Comparison of ENCODE assay signal across 12 cellular contexts in the genomic region with DNA sequence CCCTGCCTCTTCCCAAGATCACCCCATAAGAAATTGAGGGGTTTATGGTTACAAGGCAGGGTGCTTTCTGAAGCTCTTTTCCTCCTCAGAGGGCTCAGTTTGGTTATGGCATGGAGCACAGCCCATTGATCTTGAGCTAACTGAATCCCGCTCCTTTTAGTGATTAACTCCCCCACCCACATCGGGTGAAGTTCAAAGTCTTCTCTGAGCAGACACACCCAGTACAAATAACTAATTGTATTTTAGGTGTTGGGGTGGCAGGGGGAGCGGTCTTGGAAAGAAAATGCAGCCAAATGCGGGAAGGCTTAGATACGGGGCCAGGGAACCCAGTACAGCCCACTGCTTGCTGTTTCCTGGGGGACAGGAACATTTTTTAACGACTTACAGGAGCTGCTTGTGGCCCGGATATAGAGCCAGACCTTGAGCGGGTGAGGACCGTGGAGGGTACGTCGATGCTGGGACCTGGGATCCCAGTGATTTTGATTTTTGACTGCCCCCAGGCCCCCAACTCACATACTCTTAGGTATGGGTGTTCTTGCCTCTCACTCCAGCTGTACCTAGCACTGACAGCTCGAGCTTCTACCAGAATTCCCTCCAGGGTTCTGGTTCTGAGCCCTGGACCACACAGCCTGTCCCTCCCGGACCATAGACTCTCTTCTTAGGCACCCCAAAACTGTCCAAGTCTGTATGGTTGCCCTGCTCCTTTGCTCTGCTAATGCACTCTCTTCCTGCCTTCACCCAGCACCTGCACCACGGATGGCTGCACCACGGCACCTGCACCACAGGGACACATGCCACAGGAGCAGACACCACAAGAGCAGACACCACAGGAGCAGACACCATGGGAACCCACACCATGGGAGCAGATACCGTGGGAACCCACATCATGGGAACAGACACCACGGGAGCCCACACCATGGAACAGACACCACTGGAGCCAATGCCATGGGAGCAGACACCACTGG.
"Had no signal": no experiment of that assay in that cellular context is flagged by ENCODE, and none has a peak within 500 bp of the region (broad histone marks: within the 10 kb centered on the region; RNA-seq: fewer than 3 reads in every experiment).

No MANE protein-coding gene starts in this region.

- H3K4me1 ChIP-seq: gastroesophageal sphincter had no signal

- DNase-seq: activated B cell treated with CpG ODN at 0.5 μM for 24 hours; activated CD4-positive, alpha-beta T cell treated with anti-CD3 and anti-CD28 coated beads, Interleukin-2, amount 10 ng/mL, durations not matched to agents 24 days and 14 days; activated naive CD4-positive, alpha-beta T cell treated with anti-CD3 and anti-CD28 coated beads, Interleukin-2, amount 10 ng/mL, durations not matched to agents 7 days and 5 days; stimulated activated CD4-positive, alpha-beta T cell treated with anti-CD3 and anti-CD28 coated beads, Interleukin-4, amount 100 ng/mL, for 1 hour; stimulated activated CD8-positive, alpha-beta memory T cell treated with anti-CD3 and anti-CD28 coated beads, Interleukin-4, amount 100 ng/mL, for 48 hours; stomach; T-helper 2 cell had no signal

- H3K4me3 ChIP-seq: gastroesophageal sphincter, stomach, thoracic aorta had no signal

- H3K9me3 Mint-ChIP-seq: activated B cell treated with CpG ODN at 0.5 μM for 24 hours; activated CD4-positive, alpha-beta T cell treated with anti-CD3 and anti-CD28 coated beads, Interleukin-2, amount 10 ng/mL, durations not matched to agents 24 days and 14 days; central memory CD8-positive, alpha-beta T cell had no signal

- H3K27ac ChIP-seq: gastroesophageal sphincter, stomach, thoracic aorta had no signal

- H3K27ac Mint-ChIP-seq: activated B cell treated with CpG ODN at 0.5 μM for 24 hours; activated CD4-positive, alpha-beta T cell treated with anti-CD3 and anti-CD28 coated beads, Interleukin-2, amount 10 ng/mL, durations not matched to agents 24 days and 14 days; activated naive CD4-positive, alpha-beta T cell treated with anti-CD3 and anti-CD28 coated beads, Interleukin-2, amount 10 ng/mL, durations not matched to agents 7 days and 5 days; activated T-helper 2 cell treated with anti-CD3 and anti-CD28 coated beads, Interferon-gamma antibody, Interleukin-2, Interleukin-4, amounts not matched to agents 10 μg/mL and 5 μg/mL and 100 μg/mL, durations not matched to agents 14 hours and 24 hours and 36 hours had no signal

- H3K36me3 ChIP-seq: gastroesophageal sphincter, stomach, thoracic aorta had no signal

- H3K4me1 Mint-ChIP-seq: activated B cell treated with CpG ODN at 0.5 μM for 24 hours; activated CD4-positive, alpha-beta T cell treated with anti-CD3 and anti-CD28 coated beads, Interleukin-2, amount 10 ng/mL, durations not matched to agents 24 days and 14 days; activated naive CD4-positive, alpha-beta T cell treated with anti-CD3 and anti-CD28 coated beads, Interleukin-2, amount 10 ng/mL, durations not matched to agents 7 days and 5 days; central memory CD8-positive, alpha-beta T cell had no signal

- H3K36me3 Mint-ChIP-seq: activated naive CD4-positive, alpha-beta T cell treated with anti-CD3 and anti-CD28 coated beads, Interleukin-2, amount 10 ng/mL, durations not matched to agents 7 days and 5 days had no signal

- H3K4me3 Mint-ChIP-seq: activated B cell treated with CpG ODN at 0.5 μM for 24 hours; activated CD4-positive, alpha-beta T cell treated with anti-CD3 and anti-CD28 coated beads, Interleukin-2, amount 10 ng/mL, durations not matched to agents 24 days and 14 days; activated naive CD4-positive, alpha-beta T cell treated with anti-CD3 and anti-CD28 coated beads, Interleukin-2, amount 10 ng/mL, durations not matched to agents 7 days and 5 days; central memory CD8-positive, alpha-beta T cell; neural crest cell had no signal

- ATAC-seq: gastroesophageal sphincter had no signal

- H3K9me3 ChIP-seq: stomach had no signal

- H3K27me3 ChIP-seq: gastroesophageal sphincter, stomach had no signal
